Comparison of ENCODE assay signal across 8 cellular contexts in genomic region chr10:79758297-79758993, GRCh38. TPM values are rescaled to one million over a fixed set of nuclear protein-coding genes. Genes with fewer than 3 reads are reported as not detected.
DNase-seq lines count a peak whose midpoint lies in the region; ATAC-seq, FAIRE-seq and TF ChIP-seq lines count a peak whose summit lies in the region.
"Not testable (repeated sequence)": the region's sequence is repeated elsewhere in the genome, so short reads cannot be mapped to it uniquely, and the experiment has no call there.

No MANE protein-coding gene starts in this region.

- ATAC-seq in RWPE2 (ENCODE audit: low read depth), result peak; percentile 63; the same call in 2 of the 3 replicates

- H3K9ac ChIP-seq in GM23248, result not testable (repeated sequence)

- H3K79me2 ChIP-seq in GM23248 (ENCODE audit: insufficient read depth), result not testable (repeated sequence)

- not testable (repeated sequence) for H2AFZ ChIP-seq in GM23248

- not testable (repeated sequence) for H3K36me3 ChIP-seq in GM23248 (ENCODE audit: low read depth); RWPE2 (ENCODE audit: low read depth)

- H3F3A ChIP-seq in GM23248 (ENCODE audit: insufficient read depth), result not testable (repeated sequence)

- H4K20me1 ChIP-seq in GM23248 (ENCODE audit: insufficient read depth), result not testable (repeated sequence)

- not testable (repeated sequence) for H3K4me2 ChIP-seq in GM23248 (ENCODE audit: unreplicated experiment)

- not testable (repeated sequence) for H3K27me3 ChIP-seq in GM23248 (replicated peaks; ENCODE audit: insufficient read depth); RWPE2 (ENCODE audit: insufficient read depth, poor library complexity, severe bottlenecking)

- in situ Hi-C loops in GM23248 (cut with MboI), result not testable (repeated sequence)

- H3K9me3 Mint-ChIP-seq in Calu3 (ENCODE audit: low read depth, unreplicated experiment), result not testable (repeated sequence)

- H3K4me3 Mint-ChIP-seq in Calu3 (ENCODE audit: low read depth, unreplicated experiment), result not testable (repeated sequence)

- not testable (repeated sequence) for FAIRE-seq in urothelium cell line (lab: Jason Lieb, UNC)

- H3K36me3 Mint-ChIP-seq in Calu3 (ENCODE audit: insufficient read depth, unreplicated experiment), result not testable (repeated sequence)

- H3K27ac Mint-ChIP-seq in Calu3 (ENCODE audit: unreplicated experiment), result not testable (repeated sequence)

- H3K9me3 ChIP-seq in GM23248 (ENCODE audit: low read depth); RWPE2 (ENCODE audit: severe bottlenecking): not testable (repeated sequence)

- TF ChIP-seq CTCF in Calu3 (IDR thresholded peaks at IDR 0.05; ENCODE audit: unreplicated experiment); RWPE2 (IDR thresholded peaks at IDR 0.05; ENCODE audit: poor library complexity, severe bottlenecking): not testable (repeated sequence)
- peak; percentile 38 for TF ChIP-seq CTCF in epithelial cell of proximal tubule (conservative IDR thresholded peaks at IDR 0.05; ENCODE audit: low read depth, low read length)

- H3K4me1 ChIP-seq in GM23248 (ENCODE audit: insufficient read depth); RWPE2 (ENCODE audit: insufficient read depth, poor library complexity, severe bottlenecking): not testable (repeated sequence)

- H3K4me3 ChIP-seq in GM23248; RWPE2 (ENCODE audit: severe bottlenecking); epithelial cell of proximal tubule (ENCODE audit: low read depth, low read length): not testable (repeated sequence)

- H3K9me2 ChIP-seq in GM23248 (ENCODE audit: insufficient read depth), result not testable (repeated sequence)

- intact Hi-C loops in Calu3 (cut with micrococcal nuclease; ENCODE audit: unreplicated experiment), result not testable (repeated sequence)

- not testable (repeated sequence) for BruUV-seq in Calu3 (replicated peaks; lab: Mats Ljungman, UMichigan)

- H3K27ac ChIP-seq in GM23248; RWPE2 (ENCODE audit: poor library complexity, severe bottlenecking): not testable (repeated sequence)

- peak; percentile 22 for DNase-seq in Calu3
- peak; percentile 21 for DNase-seq in GM23248
- DNase-seq in LHCN-M2 (ENCODE audit: low read depth), result peak; percentile 10
- DNase-seq in RWPE2 (ENCODE audit: low spot score), result not testable (repeated sequence)
- peak; percentile 0 for DNase-seq in astrocyte of the hippocampus (ENCODE audit: low read depth, low spot score)
- DNase-seq in epithelial cell of proximal tubule (ENCODE audit: low read depth), result peak; percentile 1
- DNase-seq in kidney tubule cell (ENCODE audit: low spot score), result peak; percentile 30
- peak; percentile 4 for DNase-seq in urothelium cell line (ENCODE audit: low spot score)

- CTCF ChIA-PET in Calu3 (lab: Charles Lee), result not testable (repeated sequence)

- not testable (repeated sequence) for H3K4me1 Mint-ChIP-seq in Calu3 (ENCODE audit: low read depth, unreplicated experiment)

- H3K27me3 Mint-ChIP-seq in Calu3 (ENCODE audit: unreplicated experiment), result not testable (repeated sequence)

- 4 to 40% methylated on average over 2 to 3 of the region's 3 CpGs for WGBS in GM23248 (ENCODE audit: low coverage in 1 of 2, low lambda C conversion rate in 2 of 2, missing lambda C conversion rate in 2 of 2), 2 experiments

RNA-seq across cellular contexts. Expression of gene NUTM2B, which starts 55.4 kb away (rescaled TPM):
- total RNA-seq in Calu3 (2022) (0.76 and 0.78 TPM in 2 replicates), LHCN-M2 (2014; rRNA removed) (0.34 and 0.58 TPM in 2 replicates), epithelial cell of proximal tubule (0.40 TPM in 1 of 2 replicates, not detected in the other)
- total RNA-seq in GM23248 (2014; rRNA removed; shearing (Covaris generic)), result 0.76 TPM in 1 of 2 replicates, not detected in the other
- polyA plus RNA-seq in GM23248 (2016; fragmentation: Nextera tagmentation; extraction: Ambion mirVana), result not detected in 2 replicates
- 0.51 TPM for polyA plus RNA-seq in LHCN-M2 (2012)
